In the genomic region with DNA sequence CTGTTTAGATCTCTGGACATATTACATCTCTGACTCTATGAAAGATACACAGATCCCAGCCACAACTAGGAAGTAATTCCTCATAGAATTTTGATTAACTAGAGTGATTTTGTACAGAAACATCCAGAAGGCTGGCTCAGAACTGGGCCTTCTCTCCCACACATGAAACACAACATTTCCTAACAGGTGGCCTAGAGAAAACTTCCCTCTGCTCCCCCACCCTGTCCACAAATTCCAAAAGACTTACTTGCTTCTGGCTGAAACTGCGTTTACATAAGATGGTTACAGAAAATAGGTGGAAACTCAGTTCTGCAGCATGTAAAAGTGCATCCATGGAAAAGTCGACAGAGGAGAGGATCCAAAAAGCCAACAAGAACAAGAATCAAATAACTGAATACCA, we compare ENCODE assay signal across 26 cellular contexts.
"Had no signal": no experiment of that assay in that cellular context is flagged by ENCODE, and none has a peak within 500 bp of the region (broad histone marks: within the 10 kb centered on the region; RNA-seq: fewer than 3 reads in every experiment).

No MANE protein-coding gene starts in this region.

- H3K4me1 Mint-ChIP-seq: activated CD4-positive, alpha-beta T cell treated with anti-CD3 and anti-CD28 coated beads, Interleukin-2, amount 10 ng/mL, durations not matched to agents 24 days and 14 days; activated naive CD8-positive, alpha-beta T cell treated with anti-CD3 and anti-CD28 coated beads for 36 hours; naive thymus-derived CD8-positive, alpha-beta T cell; neural crest cell; T-helper 17 cell had no signal

- H3K27me3 Mint-ChIP-seq: activated CD4-positive, alpha-beta memory T cell treated with anti-CD3 and anti-CD28 coated beads for 36 hours; activated CD4-positive, alpha-beta T cell treated with anti-CD3 and anti-CD28 coated beads, Interleukin-2, amount 10 ng/mL, durations not matched to agents 24 days and 14 days; activated naive CD8-positive, alpha-beta T cell treated with anti-CD3 and anti-CD28 coated beads for 36 hours; T-helper 17 cell had no signal

- H3K27me3 ChIP-seq: adrenal gland, breast epithelium, esophagus muscularis mucosa, gastrocnemius medialis, hepatocyte, right atrium auricular region, spleen, testis had no signal

- H3K36me3 ChIP-seq: adrenal gland, breast epithelium, esophagus muscularis mucosa, gastrocnemius medialis, right atrium auricular region, spleen, WERI-Rb-1 had no signal

- DNase-seq: activated CD4-positive, alpha-beta memory T cell treated with anti-CD3 and anti-CD28 coated beads for 36 hours; activated CD4-positive, alpha-beta T cell treated with anti-CD3 and anti-CD28 coated beads, Interleukin-2, amount 10 ng/mL, durations not matched to agents 24 days and 14 days; activated CD8-positive, alpha-beta memory T cell treated with anti-CD3 and anti-CD28 coated beads, Interleukin-2, amount 50 U/mL, for 4 hours; activated effector memory CD4-positive, alpha-beta T cell treated with anti-CD3 and anti-CD28 coated beads, Interleukin-2, amount 50 U/mL, for 16 hours; activated naive CD4-positive, alpha-beta T cell treated with anti-CD3 and anti-CD28 coated beads for 36 hours; activated naive CD8-positive, alpha-beta T cell treated with anti-CD3 and anti-CD28 coated beads for 36 hours; activated T-cell treated with anti-CD3 and anti-CD28 coated beads, Interleukin-2, amount 50 U/mL, for 1 hour; adrenal gland; central memory CD4-positive, alpha-beta T cell; gastrocnemius medialis; midbrain; naive thymus-derived CD8-positive, alpha-beta T cell; occipital lobe; spleen; stimulated activated naive CD4-positive, alpha-beta T cell treated with Interleukin-2 at 50 U/mL for 16 hours; T-helper 17 cell; T1000; testis; trophoblast cell; WERI-Rb-1 had no signal

- H3K4me1 ChIP-seq: adrenal gland, breast epithelium, esophagus muscularis mucosa, gastrocnemius medialis, right atrium auricular region, spleen, testis had no signal

- H3K4me2 ChIP-seq: hepatocyte had no signal

- H3K27ac Mint-ChIP-seq: activated CD4-positive, alpha-beta memory T cell treated with anti-CD3 and anti-CD28 coated beads for 36 hours; activated CD4-positive, alpha-beta T cell treated with anti-CD3 and anti-CD28 coated beads, Interleukin-2, amount 10 ng/mL, durations not matched to agents 24 days and 14 days; activated naive CD4-positive, alpha-beta T cell treated with anti-CD3 and anti-CD28 coated beads for 36 hours; activated naive CD8-positive, alpha-beta T cell treated with anti-CD3 and anti-CD28 coated beads for 36 hours; activated T-helper 1 cell treated with anti-CD3 and anti-CD28 coated beads, Interleukin-12 subunit alpha, Interleukin-12 subunit beta, Interleukin-2, Interleukin-4 antibody, amounts not matched to agents 30 ng/mL and 10 ng/mL and 1 ng/mL, durations not matched to agents 14 hours and 24 hours and 36 hours; naive thymus-derived CD8-positive, alpha-beta T cell; T-helper 17 cell had no signal

- H3K36me3 Mint-ChIP-seq: activated CD4-positive, alpha-beta memory T cell treated with anti-CD3 and anti-CD28 coated beads for 36 hours; activated naive CD8-positive, alpha-beta T cell treated with anti-CD3 and anti-CD28 coated beads for 36 hours; naive thymus-derived CD8-positive, alpha-beta T cell had no signal

- H3K9me3 Mint-ChIP-seq: activated T-helper 1 cell treated with anti-CD3 and anti-CD28 coated beads, Interleukin-12 subunit alpha, Interleukin-12 subunit beta, Interleukin-2, Interleukin-4 antibody, amounts not matched to agents 30 ng/mL and 10 ng/mL and 1 ng/mL, durations not matched to agents 14 hours and 24 hours and 36 hours had no signal

- H3K9me3 ChIP-seq: adrenal gland, breast epithelium, esophagus muscularis mucosa, gastrocnemius medialis, right atrium auricular region, testis had no signal

- H3K4me3 ChIP-seq: adrenal gland, breast epithelium, esophagus muscularis mucosa, gastrocnemius medialis, hepatocyte, right atrium auricular region, spleen, testis had no signal

- H2AFZ ChIP-seq: hepatocyte had no signal

- H3K4me3 Mint-ChIP-seq: activated CD4-positive, alpha-beta memory T cell treated with anti-CD3 and anti-CD28 coated beads for 36 hours; activated CD4-positive, alpha-beta T cell treated with anti-CD3 and anti-CD28 coated beads, Interleukin-2, amount 10 ng/mL, durations not matched to agents 24 days and 14 days; activated naive CD4-positive, alpha-beta T cell treated with anti-CD3 and anti-CD28 coated beads for 36 hours; activated naive CD8-positive, alpha-beta T cell treated with anti-CD3 and anti-CD28 coated beads for 36 hours; activated T-helper 1 cell treated with anti-CD3 and anti-CD28 coated beads, Interleukin-12 subunit alpha, Interleukin-12 subunit beta, Interleukin-2, Interleukin-4 antibody, amounts not matched to agents 30 ng/mL and 10 ng/mL and 1 ng/mL, durations not matched to agents 14 hours and 24 hours and 36 hours; naive thymus-derived CD8-positive, alpha-beta T cell; neural crest cell; T-helper 17 cell had no signal

- H3K27ac ChIP-seq: adrenal gland, breast epithelium, esophagus muscularis mucosa, gastrocnemius medialis, hepatocyte, right atrium auricular region, spleen, testis, WERI-Rb-1 had no signal

- H3K79me2 ChIP-seq: hepatocyte had no signal
